Comparison of ENCODE assay signal across 22 cellular contexts in genomic region chr2:73908689-73909652, GRCh38. TPM values are rescaled to one million over a fixed set of nuclear protein-coding genes. Genes with fewer than 3 reads are reported as not detected.
DNase-seq lines count a peak whose midpoint lies in the region; ATAC-seq, FAIRE-seq and TF ChIP-seq lines count a peak whose summit lies in the region.
"Had no signal": no experiment of that assay in that cellular context is flagged by ENCODE, and none has a peak within 500 bp of the region (broad histone marks: within the 10 kb centered on the region; RNA-seq: fewer than 3 reads in every experiment).

No MANE protein-coding gene starts in this region.

- peak overlapping the region; percentile 2; the same call in 1 of the 2 replicates for H3K18ac ChIP-seq in H1 (ENCODE audit: extremely low read depth, low read length)

- H4K8ac ChIP-seq in H1 (ENCODE audit: extremely low read depth, insufficient read depth, low read length), result no peak overlapping the region

- no peaks in the 10 kb centered on the region for H3K36me3 Mint-ChIP-seq in stimulated activated effector memory CD8-positive, alpha-beta T cell treated with anti-CD3 and anti-CD28 coated beads, Interleukin-12 subunit alpha, Interleukin-12 subunit beta, amount 100 ng/mL, for 72 hours
- H3K36me3 Mint-ChIP-seq in naive thymus-derived CD4-positive, alpha-beta T cell, result no peaks in the 10 kb centered on the region

- no peak overlapping the region for H3K23ac ChIP-seq in H1 (ENCODE audit: insufficient read length)

- no peaks in the 10 kb centered on the region for H3K9me3 Mint-ChIP-seq in stimulated activated effector memory CD8-positive, alpha-beta T cell treated with anti-CD3 and anti-CD28 coated beads, Interleukin-12 subunit alpha, Interleukin-12 subunit beta, amount 100 ng/mL, for 72 hours
- no peaks in the 10 kb centered on the region for H3K9me3 Mint-ChIP-seq in naive thymus-derived CD4-positive, alpha-beta T cell
- H3K9me3 Mint-ChIP-seq: activated T-cell treated with anti-CD3 and anti-CD28 coated beads, Interleukin-2, amount 50 U/mL, for 72 hours; HFFc6 had no signal

- H3K27me3 ChIP-seq in H1 (replicated peaks in 1 of 4; ENCODE audit: control insufficient read depth in 3 of 4, extremely low read depth in 1 of 4, insufficient read depth in 3 of 4, low read length in 3 of 4), result no peaks in the 10 kb centered on the region
- no peaks in the 10 kb centered on the region for H3K27me3 ChIP-seq in naive thymus-derived CD4-positive, alpha-beta T cell (ENCODE audit: control insufficient read depth in 2 of 2, insufficient read depth in 2 of 2, low read length in 2 of 2)
- H3K27me3 ChIP-seq: heart right ventricle, uterus had no signal

- TF ChIP-seq CTCF in H1 (IDR thresholded peaks at IDR 0.05; ENCODE audit: control extremely low read depth in 1 of 3, insufficient read depth in 1 of 3, low read depth in 1 of 3, low read length in 3 of 3), result no peak

- H3K79me2 ChIP-seq in H1 (ENCODE audit: control insufficient read depth in 1 of 2, insufficient read depth in 2 of 2, low read length in 2 of 2), result no peaks in the 10 kb centered on the region

- no peak overlapping the region for H2BK15ac ChIP-seq in H1 (ENCODE audit: low read length)

- no peak overlapping the region for H2BK5ac ChIP-seq in H1 (ENCODE audit: low read depth, low read length)

- H3K4me3 ChIP-seq in H1 (ENCODE audit: extremely low read depth in 1 of 4, insufficient read depth in 2 of 4, low read depth in 3 of 4, low read length in 4 of 4), result no peak overlapping the region
- no peak overlapping the region for H3K4me3 ChIP-seq in naive thymus-derived CD4-positive, alpha-beta T cell (ENCODE audit: low read length)
- H3K4me3 ChIP-seq: heart right ventricle, psoas muscle, uterus had no signal

- POLR2A ChIA-PET in H1 (lab: Charles Lee; ENCODE audit: partially characterized antibody), result interaction anchor here (1.3 to 1.5 kb wide), 2 partner anchors 12 to 73 kb away, joined by 3 to 5 read pairs; no protein-coding TSS in a partner anchor
- POLR2A ChIA-PET in naive thymus-derived CD4-positive, alpha-beta T cell (lab: Charles Lee), result interaction anchor here (1.1 kb wide), 1 partner anchor 79 kb away, joined by 3 read pairs; no protein-coding TSS in a partner anchor

- no peak overlapping the region for H2BK120ac ChIP-seq in H1 (replicated peaks; ENCODE audit: low read depth, low read length)

- H3K27ac ChIP-seq in H1 (ENCODE audit: low read depth, low read length), result no peak overlapping the region
- H3K27ac ChIP-seq in naive thymus-derived CD4-positive, alpha-beta T cell (ENCODE audit: low read depth, low read length), result no peak overlapping the region
- H3K27ac ChIP-seq: C4-2B, heart right ventricle, psoas muscle had no signal

- 83% methylated on average over 10 of the region's 10 CpGs; no CpG with 5 or more reads in 1 of the 2 experiments for WGBS in H1 (ENCODE audit: extremely low coverage in 1 of 2, insufficient coverage in 1 of 2, insufficient read length in 1 of 2, insufficient replicate concordance in 2 of 2, low coverage in 1 of 2, low lambda C conversion rate in 2 of 2, missing lambda C conversion rate in 1 of 2), 2 experiments

- no peak overlapping the region for H3K14ac ChIP-seq in H1 (ENCODE audit: insufficient read length)

- no peak overlapping the region for H3K4me2 ChIP-seq in H1 (ENCODE audit: insufficient read depth in 1 of 2, low read depth in 2 of 2, low read length in 2 of 2)

- H3K79me1 ChIP-seq in H1 (ENCODE audit: low read depth, low read length), result no peaks in the 10 kb centered on the region

- CTCF ChIA-PET in H1 (lab: Charles Lee; ENCODE audit: partially characterized antibody), result interaction anchor here (0.6 to 3.5 kb wide), 8 partner anchors 12 to 230 kb away, joined by 3 to 24 read pairs (median 4); no protein-coding TSS in a partner anchor
- CTCF ChIA-PET in naive thymus-derived CD4-positive, alpha-beta T cell (lab: Charles Lee), result interaction anchor here (0.7 to 5.2 kb wide), 12 partner anchors 10 to 241 kb away, joined by 3 to 37 read pairs (median 5); partner anchors contain the start of genes BOLA3 and STAMBP

- no peak overlapping the region for H3K4me3 Mint-ChIP-seq in stimulated activated effector memory CD8-positive, alpha-beta T cell treated with anti-CD3 and anti-CD28 coated beads, Interleukin-12 subunit alpha, Interleukin-12 subunit beta, amount 100 ng/mL, for 72 hours
- H3K4me3 Mint-ChIP-seq in naive thymus-derived CD4-positive, alpha-beta T cell, result no peak overlapping the region
- H3K4me3 Mint-ChIP-seq: activated T-cell treated with anti-CD3 and anti-CD28 coated beads, Interleukin-2, amount 50 U/mL, for 72 hours; HFFc6 had no signal

- no peaks in the 10 kb centered on the region for H3K23me2 ChIP-seq in H1 (ENCODE audit: low read depth, low read length)

- no peaks in the 10 kb centered on the region for H3K27me3 Mint-ChIP-seq in naive thymus-derived CD4-positive, alpha-beta T cell

- peaks cover 8% of the 10 kb centered on the region for H3K4me1 Mint-ChIP-seq in stimulated activated effector memory CD8-positive, alpha-beta T cell treated with anti-CD3 and anti-CD28 coated beads, Interleukin-12 subunit alpha, Interleukin-12 subunit beta, amount 100 ng/mL, for 72 hours
- H3K4me1 Mint-ChIP-seq in naive thymus-derived CD4-positive, alpha-beta T cell, result peaks cover 0 to 3% (median 0%) of the 10 kb centered on the region in 7 donors

- no peak overlapping the region for H2BK20ac ChIP-seq in H1 (ENCODE audit: low read length)

- peaks cover 0 to 5% (median under 1%) of the 10 kb centered on the region in 4 experiments; a peak in 2 of 7 replicates for H3K4me1 ChIP-seq in H1 (replicated peaks in 1 of 4; ENCODE audit: control insufficient read depth in 3 of 4, insufficient read depth in 4 of 4, low read length in 3 of 4)
- no peaks in the 10 kb centered on the region for H3K4me1 ChIP-seq in naive thymus-derived CD4-positive, alpha-beta T cell (ENCODE audit: control insufficient read depth in 2 of 2, insufficient read depth in 2 of 2, low read length in 2 of 2)
- H3K4me1 ChIP-seq: psoas muscle, uterus had no signal

- TF ChIP-seq POLR2A in H1 (IDR thresholded peaks at IDR 0.05; ENCODE audit: control extremely low read depth in 1 of 2, low read depth in 2 of 2, low read length in 2 of 2), result no peak

- no peak for FAIRE-seq in H1 (lab: Jason Lieb, UNC)
- FAIRE-seq: D721Med, HepG2 had no signal

- DNase-seq in H1 (ENCODE audit: low read depth in 1 of 2, low spot score in 2 of 2), result no peak
- peak; percentile 33 for DNase-seq in mesenteric fat pad (ENCODE audit: low spot score)
- no peak for DNase-seq in stimulated activated effector memory CD8-positive, alpha-beta T cell treated with anti-CD3 and anti-CD28 coated beads, Interleukin-12 subunit alpha, Interleukin-12 subunit beta, amount 100 ng/mL, for 72 hours (ENCODE audit: low spot score in 2 of 2)
- no peak for DNase-seq in NCI-H1048 (lab: John Stamatoyannopoulos, UW)
- DNase-seq in naive thymus-derived CD4-positive, alpha-beta T cell, result no peak
- DNase-seq in COLO829 (ENCODE audit: low spot score), result no peak
- no peak for DNase-seq in sciatic nerve (ENCODE audit: low spot score)
- DNase-seq: heart right ventricle, HFFc6, left cardiac atrium, NCI-H1694 treated with DMSO at 0.1 percent for 48 hours, NCI-H2171 treated with DMSO at 0.1 percent for 48 hours, psoas muscle, uterus had no signal

- no peak overlapping the region for H3K9ac ChIP-seq in H1 (replicated peaks in 1 of 4; ENCODE audit: extremely low read depth in 1 of 4, low read depth in 3 of 4, low read length in 3 of 4)

- intact Hi-C loops in naive thymus-derived CD4-positive, alpha-beta T cell (cut with micrococcal nuclease), result loop anchor here (1.0 kb wide), 6 partner anchors 17 to 238 kb away; partner anchors contain the start of genes BOLA3 (in 2 of the 2) and DGUOK (in 1 of the 2)
- intact Hi-C loops in sciatic nerve (cut with DNase I), result no loop called here

- H3K56ac ChIP-seq in H1 (replicated peaks; ENCODE audit: insufficient read length, low read depth, low read length), result no peak overlapping the region

- no peak for ATAC-seq in stimulated activated effector memory CD8-positive, alpha-beta T cell treated with anti-CD3 and anti-CD28 coated beads, Interleukin-12 subunit alpha, Interleukin-12 subunit beta, amount 100 ng/mL, for 72 hours
- ATAC-seq in naive thymus-derived CD4-positive, alpha-beta T cell, result no peak
- ATAC-seq in sciatic nerve, result no peak
- ATAC-seq: Right ventricle myocardium inferior had no signal

- no peak overlapping the region for H4K91ac ChIP-seq in H1 (replicated peaks; ENCODE audit: insufficient read length, low read length)

- H4K20me1 ChIP-seq in H1 (replicated peaks in 1 of 2; ENCODE audit: control insufficient read depth in 1 of 2, insufficient read depth in 2 of 2, low read length in 2 of 2), result no peaks in the 10 kb centered on the region

- H3K27ac Mint-ChIP-seq in stimulated activated effector memory CD8-positive, alpha-beta T cell treated with anti-CD3 and anti-CD28 coated beads, Interleukin-12 subunit alpha, Interleukin-12 subunit beta, amount 100 ng/mL, for 72 hours, result peak overlapping the region; percentile 74
- peak overlapping the region in 2 of 9 donors; percentile 19 to 25 for H3K27ac Mint-ChIP-seq in naive thymus-derived CD4-positive, alpha-beta T cell
- H3K27ac Mint-ChIP-seq: activated T-cell treated with anti-CD3 and anti-CD28 coated beads, Interleukin-2, amount 50 U/mL, for 72 hours; HFFc6 had no signal

- H3K9me3 ChIP-seq in H1 (ENCODE audit: insufficient read depth in 2 of 2, low read depth in 1 of 2, low read length in 1 of 2), result no peaks in the 10 kb centered on the region
- no peaks in the 10 kb centered on the region for H3K9me3 ChIP-seq in naive thymus-derived CD4-positive, alpha-beta T cell (ENCODE audit: control insufficient read depth in 2 of 3, low read length in 3 of 3)
- H3K9me3 ChIP-seq: heart right ventricle, psoas muscle, uterus had no signal

- no peak overlapping the region for H2AK5ac ChIP-seq in H1 (ENCODE audit: low read depth, low read length)

- H2AFZ ChIP-seq in H1 (ENCODE audit: low read length), result peak overlapping the region; percentile 98

- no peaks in the 10 kb centered on the region for H3K36me3 ChIP-seq in H1 (ENCODE audit: control insufficient read depth in 2 of 4, insufficient read depth in 4 of 4, low read length in 3 of 4)
- no peaks in the 10 kb centered on the region for H3K36me3 ChIP-seq in naive thymus-derived CD4-positive, alpha-beta T cell (ENCODE audit: control insufficient read depth in 2 of 3, insufficient read depth in 3 of 3, low read length in 3 of 3)
- H3K36me3 ChIP-seq: heart right ventricle, uterus had no signal

- TF ChIP-seq EP300 in Ishikawa (IDR thresholded peaks at IDR 0.05; ENCODE audit: borderline replicate concordance) (peak; percentile 85; the same call in 1 of the 2 replicates), H1 (IDR thresholded peaks at IDR 0.05; ENCODE audit: borderline replicate concordance in 1 of 2, low read depth in 2 of 2, low read length in 2 of 2) (no peak)

- H3K4ac ChIP-seq in H1 (replicated peaks; ENCODE audit: insufficient read length, low read depth, low read length), result no peak overlapping the region

- no peak overlapping the region for H4K5ac ChIP-seq in H1 (ENCODE audit: insufficient read length, low read depth, low read length)

- peak; percentile 23; the same call in 1 of the 2 replicates for TF ChIP-seq RAD21 in Ishikawa (IDR thresholded peaks at IDR 0.05; ENCODE audit: low read depth)
- no peak for TF ChIP-seq RAD21 in H1 (IDR thresholded peaks at IDR 0.05 in 1 of 2, conservative IDR thresholded peaks at IDR 0.05 in 1 of 2; ENCODE audit: low read depth in 2 of 2, low read length in 2 of 2)

- H2BK12ac ChIP-seq in H1 (ENCODE audit: low read depth, low read length), result no peak overlapping the region

RNA-seq across cellular contexts. Expression of gene ACTG2, which starts 16.2 kb away (rescaled TPM):
- total RNA-seq in H1 (2021; fragmentation: NEBNext Ultra II Directional; extraction: Animal tissue kit (Norgen Biotek cat#: 25700)), result 11.0 and 13.7 TPM in 2 replicates
- polyA plus RNA-seq in H1 (2011; rRNA removed), result 4.8 and 6.2 TPM in 2 replicates
- polyA plus RNA-seq in H1 (2011; cell fraction: cytosol; rRNA removed), result 4.3 TPM
- polyA plus RNA-seq in H1 (2011; cell fraction: nucleus; rRNA removed), result 5.4 TPM
- polyA plus RNA-seq in H1 (2012, experiment 1 of 2), result 8.0 to 21.0 TPM (median 12.5 TPM) in 4 replicates
- polyA plus RNA-seq in H1 (2012, experiment 2 of 2), result 13.2 TPM
- 11.0 TPM for polyA plus RNA-seq in H1 (2013, experiment 1 of 2)
- 12.2 TPM for polyA plus RNA-seq in H1 (2013, experiment 2 of 2)
- 8.7 and 13.5 TPM in 2 replicates for polyA minus RNA-seq in H1 (2011; rRNA and poly(A)+ RNA removed)
- 2.4 TPM for polyA minus RNA-seq in H1 (2011; cell fraction: cytosol; rRNA and poly(A)+ RNA removed)
- polyA minus RNA-seq in H1 (2011; cell fraction: nucleus; rRNA and poly(A)+ RNA removed), result 3.9 TPM
- total RNA-seq in mesenteric fat pad, result 13.2 TPM
- not detected for total RNA-seq in naive thymus-derived CD4-positive, alpha-beta T cell
- polyA plus RNA-seq in naive thymus-derived CD4-positive, alpha-beta T cell, result not detected
- total RNA-seq in sciatic nerve, result 4.4 TPM
- total RNA-seq: myocyte; T-helper 2 cell treated with Interferon-gamma antibody and Interleukin-4, amounts not matched to agents 100 ng/mL and 5 ng/mL, for 36 hours had no signal
- polyA plus RNA-seq: HepG2 had no signal

RNA-seq across cellular contexts. Expression of gene DGUOK, which starts 17.7 kb away (rescaled TPM):
- total RNA-seq in H1 (2021; fragmentation: NEBNext Ultra II Directional; extraction: Animal tissue kit (Norgen Biotek cat#: 25700)), result 103 and 110 TPM in 2 replicates
- 129 and 168 TPM in 2 replicates for polyA plus RNA-seq in H1 (2011; rRNA removed)
- 142 TPM for polyA plus RNA-seq in H1 (2011; cell fraction: cytosol; rRNA removed)
- polyA plus RNA-seq in H1 (2011; cell fraction: nucleus; rRNA removed), result 137 TPM
- polyA plus RNA-seq in H1 (2012, experiment 1 of 2), result 123 to 156 TPM (median 126 TPM) in 4 replicates
- 180 TPM for polyA plus RNA-seq in H1 (2012, experiment 2 of 2)
- 154 TPM for polyA plus RNA-seq in H1 (2013, experiment 1 of 2)
- polyA plus RNA-seq in H1 (2013, experiment 2 of 2), result 152 TPM
- 39.0 and 44.6 TPM in 2 replicates for polyA minus RNA-seq in H1 (2011; rRNA and poly(A)+ RNA removed)
- polyA minus RNA-seq in H1 (2011; cell fraction: cytosol; rRNA and poly(A)+ RNA removed), result 37.1 TPM
- 29.5 TPM for polyA minus RNA-seq in H1 (2011; cell fraction: nucleus; rRNA and poly(A)+ RNA removed)
- total RNA-seq in mesenteric fat pad, result 44.2 TPM
- 10 to 100 TPM; 43.1 to 73.9 (median 65.8) TPM for total RNA-seq in naive thymus-derived CD4-positive, alpha-beta T cell
- polyA plus RNA-seq in naive thymus-derived CD4-positive, alpha-beta T cell, result 100 to 1,000 TPM; 207 to 220 TPM
- total RNA-seq in sciatic nerve, result 38.8 TPM
